ENCODE assay signal across 27 cellular contexts in genomic region chr6:81624443-81624842, GRCh38.
"Had no signal": no experiment of that assay in that cellular context is flagged by ENCODE, and none has a peak within 500 bp of the region (broad histone marks: within the 10 kb centered on the region; RNA-seq: fewer than 3 reads in every experiment).

No MANE protein-coding gene starts in this region.

- DNase-seq: kidney glomerular epithelial cell; left colon; left lung; lower lobe of right lung; mammary epithelial cell; mesenchymal stem cell; naive thymus-derived CD8-positive, alpha-beta T cell; nucleus accumbens; posterior cingulate gyrus; retina; right cardiac atrium; stimulated activated CD4-positive, alpha-beta T cell treated with anti-CD3 and anti-CD28 coated beads, Interleukin-12 subunit alpha, Interleukin-12 subunit beta, amount 100 ng/mL, for 4 hours; stimulated activated CD4-positive, alpha-beta T cell treated with anti-CD3 and anti-CD28 coated beads, Interleukin-4, amount 100 ng/mL, for 24 hours; stimulated activated naive CD4-positive, alpha-beta T cell treated with Interleukin-2 at 50 U/mL for 16 hours; stimulated activated naive CD8-positive, alpha-beta T cell treated with anti-CD3 and anti-CD28 coated beads, Interleukin-15, amount 100 ng/mL, for 72 hours; substantia nigra; uterus had no signal

- H3K36me3 Mint-ChIP-seq: naive thymus-derived CD8-positive, alpha-beta T cell; stimulated activated effector memory CD8-positive, alpha-beta T cell treated with anti-CD3 and anti-CD28 coated beads, Interleukin-12 subunit alpha, Interleukin-12 subunit beta, amount 100 ng/mL, for 72 hours; type B pancreatic cell had no signal

- H3K36me3 ChIP-seq: left lung, lower lobe of right lung, pancreas, prostate gland, tibial nerve, uterus had no signal

- H3K4me1 Mint-ChIP-seq: naive thymus-derived CD8-positive, alpha-beta T cell; nephron; neural crest cell; stimulated activated effector memory CD8-positive, alpha-beta T cell treated with anti-CD3 and anti-CD28 coated beads, Interleukin-12 subunit alpha, Interleukin-12 subunit beta, amount 100 ng/mL, for 72 hours; stimulated activated naive CD8-positive, alpha-beta T cell treated with anti-CD3 and anti-CD28 coated beads, Interleukin-15, amount 100 ng/mL, for 72 hours had no signal

- H3K4me3 Mint-ChIP-seq: naive thymus-derived CD8-positive, alpha-beta T cell; nephron; neural crest cell; stimulated activated effector memory CD8-positive, alpha-beta T cell treated with anti-CD3 and anti-CD28 coated beads, Interleukin-12 subunit alpha, Interleukin-12 subunit beta, amount 100 ng/mL, for 72 hours; stimulated activated naive CD8-positive, alpha-beta T cell treated with anti-CD3 and anti-CD28 coated beads, Interleukin-15, amount 100 ng/mL, for 72 hours; type B pancreatic cell had no signal

- H3K9me3 Mint-ChIP-seq: neural crest cell had no signal

- H3K27me3 ChIP-seq: hepatocyte, left lung, pancreas, tibial nerve, uterus had no signal

- H3K27me3 Mint-ChIP-seq: naive thymus-derived CD8-positive, alpha-beta T cell; stimulated activated naive CD8-positive, alpha-beta T cell treated with anti-CD3 and anti-CD28 coated beads, Interleukin-15, amount 100 ng/mL, for 72 hours; type B pancreatic cell had no signal

- H3K4me1 ChIP-seq: left lung, lower lobe of right lung, pancreas, prostate gland, uterus had no signal

- H3K27ac Mint-ChIP-seq: naive thymus-derived CD8-positive, alpha-beta T cell; nephron; stimulated activated effector memory CD8-positive, alpha-beta T cell treated with anti-CD3 and anti-CD28 coated beads, Interleukin-12 subunit alpha, Interleukin-12 subunit beta, amount 100 ng/mL, for 72 hours; stimulated activated naive CD8-positive, alpha-beta T cell treated with anti-CD3 and anti-CD28 coated beads, Interleukin-15, amount 100 ng/mL, for 72 hours; type B pancreatic cell had no signal

- H3K4me3 ChIP-seq: hepatocyte, left lung, lower lobe of right lung, pancreas, prostate gland, skin epidermis, tibial nerve, uterus had no signal

- H3K9me3 ChIP-seq: lower lobe of right lung, pancreas, prostate gland, uterus had no signal

- ATAC-seq: left colon; left lung; lower lobe of right lung; naive thymus-derived CD8-positive, alpha-beta T cell; pancreas; right cardiac atrium; sciatic nerve; stimulated activated effector memory CD8-positive, alpha-beta T cell treated with anti-CD3 and anti-CD28 coated beads, Interleukin-12 subunit alpha, Interleukin-12 subunit beta, amount 100 ng/mL, for 72 hours; stimulated activated naive CD8-positive, alpha-beta T cell treated with anti-CD3 and anti-CD28 coated beads, Interleukin-15, amount 100 ng/mL, for 72 hours had no signal
